ENCODE assay signal across 8 cellular contexts in genomic region chr2:28958689-28959088, GRCh38. TPM values are rescaled to one million over a fixed set of nuclear protein-coding genes. Genes with fewer than 3 reads are reported as not detected.
A peak's percentile ranks its signal among the peaks of the same experiment; 100 is the strongest.
DNase-seq lines count a peak whose midpoint lies in the region; ATAC-seq, FAIRE-seq and TF ChIP-seq lines count a peak whose summit lies in the region.

No MANE protein-coding gene starts in this region.

- FAIRE-seq in GM12891 (lab: Jason Lieb, UNC), result peak; percentile 61

- TF ChIP-seq POLR2A in GM12891 (IDR thresholded peaks at IDR 0.05; ENCODE audit: low read depth, low read length), result no peak

- no peak for ATAC-seq in GM21528 (IDR thresholded peaks at IDR 0.05; ENCODE audit: low FRiP score, unreplicated experiment)

- DNase-seq in AG08396 (ENCODE audit: low spot score) (peak; percentile 83), GM12891 (ENCODE audit: insufficient read length, low spot score) (peak; percentile 39), NCI-H1694 treated with DMSO at 0.1 percent for 48 hours (lab: John Stamatoyannopoulos, UW) (peak; percentile 84), SW480 (ENCODE audit: low spot score) (peak; percentile 84), cerebellar nuclear complex (lab: John Stamatoyannopoulos, UW) (peak; percentile 1 to 30), kidney tubule cell (ENCODE audit: low spot score) (peak; percentile 80)
- DNase-seq in stimulated activated CD8-positive, alpha-beta memory T cell treated with anti-CD3 and anti-CD28 coated beads, Interleukin-4, amount 100 ng/mL, for 48 hours, result peak; percentile 47

TF ChIP-seq in GM12891, 5 proteins besides CTCF, POLR2A, EP300 and RAD21:
- no peak for TF ChIP-seq POU2F2 (IDR thresholded peaks at IDR 0.05; ENCODE audit: low read depth, low read length)

RNA-seq across cellular contexts. Expression of gene TOGARAM2, which starts 22.4 kb away (rescaled TPM):
- polyA plus RNA-seq in GM12891 (2012; ENCODE audit: low read depth, missing spikeins), result 0.18 TPM

Comparison
In these comparisons a context has a peak if more than half of its experiments do, and no peak if none do; other contexts are left out.
1. DNase-seq: peak in every context shown above with its lines; median percentile 84 in NCI-H1694 treated with DMSO at 0.1 percent for 48 hours; 84 in SW480; 83 in AG08396; 80 in kidney tubule cell; 47 in stimulated activated CD8-positive, alpha-beta memory T cell treated with anti-CD3 and anti-CD28 coated beads, Interleukin-4, amount 100 ng/mL, for 48 hours; 39 in GM12891; 16 in cerebellar nuclear complex.